8 cellular contexts compared by ENCODE assay signal in genomic region chr3:193592841-193593665, GRCh38. TPM values are rescaled to one million over a fixed set of nuclear protein-coding genes. Genes with fewer than 3 reads are reported as not detected.
DNase-seq lines count a peak whose midpoint lies in the region; ATAC-seq and TF ChIP-seq lines count a peak whose summit lies in the region.

Gene OPA1, plus strand, starts transcription at chr3:193593208. Its CDS starts 170 bp downstream, at chr3:193593378.

- in situ Hi-C loops in GM13977 (cut with MboI; ENCODE audit: low pct_unique_long_range_greater_than_20kb, low sequenced_read_pairs, unreplicated experiment): no loop called here

- H3K27me3 ChIP-seq in heart right ventricle: no peaks in the 10 kb centered on the region
- H3K27me3 ChIP-seq in upper lobe of right lung: no peaks in the 10 kb centered on the region

- H3K4me3 ChIP-seq in heart right ventricle: peak within 1 kb of the TSS; percentile 63 to 97 (median 76)
- peak within 1 kb of the TSS; percentile 97 for H3K4me3 ChIP-seq in upper lobe of right lung

- ATAC-seq in HG02884 (IDR thresholded peaks at IDR 0.05; ENCODE audit: unreplicated experiment) (peak; percentile 93), heart right ventricle (peak; percentile 97 to 99 (median 99)), upper lobe of right lung (peak; percentile 98)

- peaks cover 0 to 20% (median 0%) of the 10 kb centered on the region in 9 donors for H3K36me3 ChIP-seq in heart right ventricle
- peaks cover 11% of the 10 kb centered on the region for H3K36me3 ChIP-seq in upper lobe of right lung

- H3K9me3 ChIP-seq in heart right ventricle (no peaks in the 10 kb centered on the region), upper lobe of right lung (no peaks in the 10 kb centered on the region)

- no peak for TF ChIP-seq CTCF in GM13977 (IDR thresholded peaks at IDR 0.05; ENCODE audit: extremely low read depth, insufficient read depth, missing control alignments)
- peak in 8 of 9 donors; percentile 5 to 63 (median 34) for TF ChIP-seq CTCF in heart right ventricle (IDR thresholded peaks at IDR 0.05)
- peak; percentile 45 for TF ChIP-seq CTCF in upper lobe of right lung (IDR thresholded peaks at IDR 0.05)

- 1% methylated on average over 55 of the region's 55 CpGs for WGBS in heart right ventricle, 2 donors

- intact Hi-C loops in T-helper 1 cell treated with Interleukin-12 subunit alpha and Interleukin-12 subunit beta and Interleukin-4 antibody, amounts not matched to agents 30 ng/mL and 1 ng/mL, for 36 hours (cut with micrococcal nuclease): loop anchor here (1.0 to 5.0 kb wide), 9 partner anchors 13 to 1080 kb away; partner anchors contain the start of genes GP5, LSG1 and MB21D2
- intact Hi-C loops in heart right ventricle (cut with DNase I) (no loop called here), posterior vena cava (cut with DNase I) (loop anchor here in 1 of 2 donors (10.0 kb wide), 1 partner anchor 678 kb away; the partner anchor contains the start of gene MB21D2), upper lobe of right lung (cut with DNase I) (no loop called here)

- DNase-seq in GM13977 (ENCODE audit: low spot score) (peak; percentile 95), NCI-H146 treated with DMSO at 0.1 percent for 48 hours (lab: John Stamatoyannopoulos, UW; ENCODE audit: unreplicated experiment) (peak; percentile 100), amniotic epithelial cell (ENCODE audit: low read depth) (peak; percentile 98), heart right ventricle (peak; percentile 98), posterior vena cava (ENCODE audit: low spot score) (peak; percentile 100), upper lobe of right lung (peak; percentile 99)

- H3K4me1 ChIP-seq in heart right ventricle: peaks cover 5 to 33% (median 28%) of the 10 kb centered on the region in 9 donors
- peaks cover 26% of the 10 kb centered on the region for H3K4me1 ChIP-seq in upper lobe of right lung

- H3K27ac ChIP-seq in heart right ventricle (peak within 1 kb of the TSS; percentile 67 to 98 (median 88)), upper lobe of right lung (peak within 1 kb of the TSS; percentile 93)

RNA-seq across cellular contexts. Expression of gene OPA1, which starts in this region (rescaled TPM):
- total RNA-seq in T-helper 1 cell treated with Interleukin-12 subunit alpha and Interleukin-12 subunit beta and Interleukin-4 antibody, amounts not matched to agents 30 ng/mL and 1 ng/mL, for 36 hours: 59.9 and 64.7 TPM in 2 replicates
- total RNA-seq in heart right ventricle (100 to 1,000 TPM; 100 to 197 (median 137) TPM), posterior vena cava (10 to 100 TPM; 54.8 to 65.3 TPM), upper lobe of right lung (46.3 TPM)
- 10 to 100 TPM; 19.2 to 28.9 TPM for polyA plus RNA-seq in heart right ventricle

Comparison
In these comparisons a context has a peak if more than half of its experiments do, and no peak if none do; other contexts are left out.
1. Peak in every context shown above with its lines: DNase-seq, ATAC-seq, H3K4me3 ChIP-seq and H3K27ac ChIP-seq.